Comparison of ENCODE assay signal across 8 cellular contexts in genomic region chr9:127449332-127449966, GRCh38. TPM values are rescaled to one million over a fixed set of nuclear protein-coding genes. Genes with fewer than 3 reads are reported as not detected.
A peak's percentile ranks its signal among the peaks of the same experiment; 100 is the strongest.
DNase-seq lines count a peak whose midpoint lies in the region; ATAC-seq, FAIRE-seq and TF ChIP-seq lines count a peak whose summit lies in the region.

No MANE protein-coding gene starts in this region.

- H3K9me3 ChIP-seq in iPS-18a (ENCODE audit: control insufficient read depth, low read depth, low read length) (no peaks in the 10 kb centered on the region), thoracic aorta (no peaks in the 10 kb centered on the region)

- no peaks in the 10 kb centered on the region for H3K27me3 Mint-ChIP-seq in activated T-cell treated with anti-CD3 and anti-CD28 coated beads, Interleukin-2, amount 50 U/mL, for 24 hours
- no peaks in the 10 kb centered on the region for H3K27me3 Mint-ChIP-seq in activated T-cell treated with anti-CD3 and anti-CD28 coated beads, Interleukin-2, amount 50 U/mL, for 72 hours (ENCODE audit: low read depth)

- H3K27ac ChIP-seq in iPS-18a (ENCODE audit: low read length) (no peak overlapping the region), thoracic aorta (peak overlapping the region; percentile 19 to 88)

- H3K27ac Mint-ChIP-seq in activated T-cell treated with anti-CD3 and anti-CD28 coated beads, Interleukin-2, amount 50 U/mL, for 24 hours = peak overlapping the region; percentile 99
- peak overlapping the region; percentile 91 for H3K27ac Mint-ChIP-seq in activated T-cell treated with anti-CD3 and anti-CD28 coated beads, Interleukin-2, amount 50 U/mL, for 72 hours

- TF ChIP-seq CTCF in thoracic aorta (IDR thresholded peaks at IDR 0.05) = no peak

- peaks cover 48% of the 10 kb centered on the region for H3K36me3 ChIP-seq in iPS-18a (ENCODE audit: control insufficient read depth, low read depth, low read length)
- peaks cover 29% of the 10 kb centered on the region for H3K36me3 ChIP-seq in thoracic aorta

- H3K9ac ChIP-seq in iPS-18a (ENCODE audit: low read length) = peak overlapping the region; percentile 95

- H3K9me3 Mint-ChIP-seq in activated T-cell treated with anti-CD3 and anti-CD28 coated beads, Interleukin-2, amount 50 U/mL, for 24 hours = no peaks in the 10 kb centered on the region
- H3K9me3 Mint-ChIP-seq in activated T-cell treated with anti-CD3 and anti-CD28 coated beads, Interleukin-2, amount 50 U/mL, for 72 hours = peaks cover 2 to 9% of the 10 kb centered on the region in 2 donors

- H3K4me3 Mint-ChIP-seq in activated T-cell treated with anti-CD3 and anti-CD28 coated beads, Interleukin-2, amount 50 U/mL, for 24 hours = peak overlapping the region; percentile 98
- peak overlapping the region; percentile 91 to 94 for H3K4me3 Mint-ChIP-seq in activated T-cell treated with anti-CD3 and anti-CD28 coated beads, Interleukin-2, amount 50 U/mL, for 72 hours

- H3K4me3 ChIP-seq in iPS-18a (ENCODE audit: low read length) (peak overlapping the region; percentile 85), thoracic aorta (peak overlapping the region; percentile 84)

- peak; percentile 52 for DNase-seq in activated T-cell treated with anti-CD3 and anti-CD28 coated beads, Interleukin-2, amount 50 U/mL, for 24 hours
- no peak for DNase-seq in activated T-cell treated with anti-CD3 and anti-CD28 coated beads, Interleukin-2, amount 50 U/mL, for 1 hour
- DNase-seq in activated T-cell treated with anti-CD3 and anti-CD28 coated beads, Interleukin-2, amount 50 U/mL, for 72 hours = no peak
- DNase-seq in thoracic aorta (ENCODE audit: low spot score) (no peak), HTR-8/SVneo (ENCODE audit: insufficient read length, low spot score) (no peak), COLO829 (ENCODE audit: low spot score) (no peak)
- DNase-seq in central memory CD4-positive, alpha-beta T cell = no peak

- H3K4me1 ChIP-seq in iPS-18a (ENCODE audit: control insufficient read depth, low read depth, low read length) (no peaks in the 10 kb centered on the region), thoracic aorta (ENCODE audit: control insufficient read depth in 1 of 2, low read depth in 2 of 2) (peaks cover 14 to 35% of the 10 kb centered on the region in 2 donors)

- H3K27me3 ChIP-seq in iPS-18a (ENCODE audit: control insufficient read depth, insufficient read depth, low read length) (no peaks in the 10 kb centered on the region), thoracic aorta (replicated peaks; ENCODE audit: insufficient read depth) (no peaks in the 10 kb centered on the region)

- peaks cover 46% of the 10 kb centered on the region for H3K4me1 Mint-ChIP-seq in activated T-cell treated with anti-CD3 and anti-CD28 coated beads, Interleukin-2, amount 50 U/mL, for 24 hours (ENCODE audit: low read depth)
- H3K4me1 Mint-ChIP-seq in activated T-cell treated with anti-CD3 and anti-CD28 coated beads, Interleukin-2, amount 50 U/mL, for 72 hours (ENCODE audit: low read depth) = peaks cover 43% of the 10 kb centered on the region

- no peak for FAIRE-seq in HTR-8/SVneo (lab: Jason Lieb, UNC)

- no peak for ATAC-seq in activated T-cell treated with anti-CD3 and anti-CD28 coated beads, Interleukin-2, amount 50 U/mL, for 72 hours (replicated peaks in 1 of 2)
- ATAC-seq in thoracic aorta (ENCODE audit: insufficient number of reproducible peaks, low FRiP score, low read depth) = no peak

- peaks cover 89% of the 10 kb centered on the region for H3K36me3 Mint-ChIP-seq in activated T-cell treated with anti-CD3 and anti-CD28 coated beads, Interleukin-2, amount 50 U/mL, for 24 hours (ENCODE audit: low read depth)
- peaks cover 47 to 59% of the 10 kb centered on the region in 2 donors for H3K36me3 Mint-ChIP-seq in activated T-cell treated with anti-CD3 and anti-CD28 coated beads, Interleukin-2, amount 50 U/mL, for 72 hours (ENCODE audit: insufficient read depth in 2 of 2)

RNA-seq across cellular contexts. Expression of gene RPL12, which starts 1.8 kb away (rescaled TPM):
- total RNA-seq in activated T-cell treated with anti-CD3 and anti-CD28 coated beads, Interleukin-2, amount 50 U/mL, for 72 hours = 1,000 to 10,000 TPM; 2,503 to 2,755 TPM
- total RNA-seq in thoracic aorta = 1,000 to 10,000 TPM in 1 of 2 donors, 100 to 1,000 TPM in 1; 806 to 1,256 TPM

RNA-seq across cellular contexts. Expression of gene LRSAM1, which starts 1.9 kb away (rescaled TPM):
- 10 to 100 TPM; 30.5 to 33.8 TPM for total RNA-seq in activated T-cell treated with anti-CD3 and anti-CD28 coated beads, Interleukin-2, amount 50 U/mL, for 72 hours
- total RNA-seq in thoracic aorta = 10 to 100 TPM; 16.4 to 22.6 TPM

RNA-seq across cellular contexts. Expression of gene ZNF79, which starts 25.3 kb away (rescaled TPM):
- 10 to 100 TPM; 10.4 to 16.1 TPM for total RNA-seq in activated T-cell treated with anti-CD3 and anti-CD28 coated beads, Interleukin-2, amount 50 U/mL, for 72 hours
- total RNA-seq in thoracic aorta = 10 to 100 TPM in 1 of 2 donors, 1 to 10 TPM in 1; 7.3 to 12.2 TPM

RNA-seq across cellular contexts. Expression of gene SLC2A8, which starts 52.5 kb away (rescaled TPM):
- 10 to 100 TPM; 11.4 to 13.8 TPM for total RNA-seq in activated T-cell treated with anti-CD3 and anti-CD28 coated beads, Interleukin-2, amount 50 U/mL, for 72 hours
- 10 to 100 TPM; 21.3 to 33.4 TPM for total RNA-seq in thoracic aorta
